9 cellular contexts compared by ENCODE assay signal in genomic region chr5:6716634-6717149, GRCh38. TPM values are rescaled to one million over a fixed set of nuclear protein-coding genes. Genes with fewer than 3 reads are reported as not detected.
DNase-seq lines count a peak whose midpoint lies in the region; ATAC-seq, FAIRE-seq and TF ChIP-seq lines count a peak whose summit lies in the region.
"Had no signal": no experiment of that assay in that cellular context is flagged by ENCODE, and none has a peak within 500 bp of the region (broad histone marks: within the 10 kb centered on the region; RNA-seq: fewer than 3 reads in every experiment).

No MANE protein-coding gene starts in this region.

- 64% methylated on average over 3 of the region's 4 CpGs for WGBS in HepG2 (ENCODE audit: low lambda C conversion rate)

- peaks cover 68% of the 10 kb centered on the region for H3K4me1 Mint-ChIP-seq in activated naive CD8-positive, alpha-beta T cell (ENCODE audit: low read depth)

- H3K27me3 ChIP-seq in left ventricle myocardium inferior (ENCODE audit: low read depth) (no peaks in the 10 kb centered on the region), HepG2 (ENCODE audit: control insufficient read depth in 1 of 2, insufficient read depth in 2 of 2, low read length in 2 of 2) (no peaks in the 10 kb centered on the region)

- no peak overlapping the region for H2AFZ ChIP-seq in HepG2 (ENCODE audit: low read length)

- H3K27ac Mint-ChIP-seq in activated naive CD8-positive, alpha-beta T cell = peak overlapping the region; percentile 10

- intact Hi-C loops in left ventricle myocardium inferior (cut with micrococcal nuclease) = no loop called here
- intact Hi-C loops in left cardiac atrium (cut with DNase I) = no loop called here
- intact Hi-C loops in HepG2 (cut with micrococcal nuclease; ENCODE audit: unreplicated experiment) = loop anchor here (1.0 kb wide), 1 partner anchor 83 kb away; the partner anchor contains the start of genes NSUN2 and SRD5A1

- DNase-seq in left ventricle myocardium inferior = no peak
- DNase-seq in left cardiac atrium = no peak
- DNase-seq in HepG2 (ENCODE audit: low spot score) = no peak
- no peak for DNase-seq in urothelium cell line (ENCODE audit: low spot score)
- DNase-seq in DMS 273 treated with DMSO at 0.1 percent for 48 hours (lab: John Stamatoyannopoulos, UW) = no peak
- no peak for DNase-seq in ACHN
- DNase-seq: NCI-H2081 treated with DMSO at 0.1 percent for 48 hours had no signal

- H3K36me3 Mint-ChIP-seq in activated naive CD8-positive, alpha-beta T cell = no peaks in the 10 kb centered on the region

- TF ChIP-seq CTCF in left ventricle myocardium inferior (IDR thresholded peaks at IDR 0.05; ENCODE audit: borderline replicate concordance) = no peak
- TF ChIP-seq CTCF in HepG2 (CRISPR knock-in tag; IDR thresholded peaks at IDR 0.05) = no peak

- H3K4me1 ChIP-seq in left ventricle myocardium inferior (peaks cover 84% of the 10 kb centered on the region), HepG2 (ENCODE audit: insufficient read depth, low read length) (peaks cover 60% of the 10 kb centered on the region)

- no peaks in the 10 kb centered on the region for H3K27me3 Mint-ChIP-seq in activated naive CD8-positive, alpha-beta T cell

- no peaks in the 10 kb centered on the region for H3K36me3 ChIP-seq in left ventricle myocardium inferior
- H3K36me3 ChIP-seq in HepG2 (replicated peaks in 1 of 2; ENCODE audit: control insufficient read depth in 1 of 2, insufficient read depth in 2 of 2, low read length in 2 of 2) = peaks cover 3 to 31% of the 10 kb centered on the region in 2 experiments; a peak in 4 of 5 replicates

- H3K4me3 ChIP-seq in left ventricle myocardium inferior (peak overlapping the region; percentile 87), HepG2 (replicated peaks in 1 of 3; ENCODE audit: insufficient read depth in 1 of 3, low read depth in 2 of 3, low read length in 3 of 3) (peak overlapping the region; percentile 75 to 92 (median 80); a peak in 5 of 6 replicates)

- FAIRE-seq in HepG2 (lab: Jason Lieb, UNC) = no peak
- FAIRE-seq in urothelium cell line (lab: Jason Lieb, UNC) = peak; percentile 5

- no peak for TF ChIP-seq EP300 in HepG2 (IDR thresholded peaks at IDR 0.05; ENCODE audit: low read depth in 2 of 2, low read length in 2 of 2)
- no peak for TF ChIP-seq EP300 in HepG2 (CRISPR knock-in tag; IDR thresholded peaks at IDR 0.05; ENCODE audit: borderline replicate concordance)

- H3K27ac ChIP-seq in left ventricle myocardium inferior (replicated peaks) (no peak overlapping the region), HepG2 (ENCODE audit: extremely low read length, insufficient read depth, low read length) (no peak overlapping the region)

- POLR2A ChIA-PET in HepG2 (lab: Yijun Ruan, JAX) = no interaction called here

- H3K9me3 Mint-ChIP-seq in activated naive CD8-positive, alpha-beta T cell (ENCODE audit: low read depth) = no peaks in the 10 kb centered on the region

- H4K20me1 ChIP-seq in HepG2 (ENCODE audit: insufficient read depth, low read length) = peaks cover 68% of the 10 kb centered on the region

- H3K9ac ChIP-seq in HepG2 (ENCODE audit: insufficient read depth, low read depth, low read length) = peak overlapping the region; percentile 74; the same call in 1 of the 2 replicates

- BruUV-seq in HepG2 (replicated peaks; lab: Mats Ljungman, UMichigan) = no TSS peak

- H3K4me3 Mint-ChIP-seq in activated naive CD8-positive, alpha-beta T cell = peak overlapping the region; percentile 93

- no peak for ATAC-seq in left cardiac atrium
- no peak for ATAC-seq in HepG2
- no peak for ATAC-seq in HG03442 (IDR thresholded peaks at IDR 0.05; ENCODE audit: unreplicated experiment)

- H3K9me3 ChIP-seq in left ventricle myocardium inferior (replicated peaks) = no peaks in the 10 kb centered on the region
- no peaks in the 10 kb centered on the region for H3K9me3 ChIP-seq in HepG2 (ENCODE audit: low read length)

- H3K4me2 ChIP-seq in HepG2 (ENCODE audit: low read depth, low read length) = peak overlapping the region; percentile 92

- CTCF ChIA-PET in HepG2 (lab: Yijun Ruan, JAX; ENCODE audit: low intra/inter-chr PET ratio, low total read pairs) = no interaction called here

- TF ChIP-seq RAD21 in HepG2 (CRISPR knock-in tag; IDR thresholded peaks at IDR 0.05) = no peak

- TF ChIP-seq POLR2A in HepG2 (IDR thresholded peaks at IDR 0.05; ENCODE audit: insufficient read depth in 1 of 2, low read depth in 2 of 2, low read length in 2 of 2) = no peak

- H3K79me2 ChIP-seq in HepG2 (ENCODE audit: insufficient read depth, low read length) = peaks cover 73% of the 10 kb centered on the region

- in situ Hi-C loops in HepG2 (cut with HindIII; ENCODE audit: extremely low pct_ligation_motif_present, low pct_unique_long_range_greater_than_20kb) (no loop called here), ACHN (cut with HindIII; ENCODE audit: low pct_ligation_motif_present, low pct_unique_long_range_greater_than_20kb, low sequenced_read_pairs) (no loop called here)

TF ChIP-seq in HepG2, 621 proteins besides CTCF, POLR2A, EP300 and RAD21:
- TF ChIP-seq E2F2 (CRISPR knock-in tag; IDR thresholded peaks at IDR 0.05; ENCODE audit: borderline replicate concordance) (no peak), NFE2L1 (CRISPR knock-in tag; IDR thresholded peaks at IDR 0.05; ENCODE audit: borderline replicate concordance) (no peak), NFIB (CRISPR knock-in tag; IDR thresholded peaks at IDR 0.05; ENCODE audit: borderline replicate concordance) (no peak), ZBTB26 (CRISPR knock-in tag; IDR thresholded peaks at IDR 0.05; ENCODE audit: borderline replicate concordance) (no peak)

RNA-seq across cellular contexts. Expression of gene TENT4A, which starts 3.5 kb away (rescaled TPM):
- total RNA-seq in left ventricle myocardium inferior (9.5 TPM), left cardiac atrium (10 to 100 TPM; 12.1 to 14.8 TPM), HepG2 (2016; rRNA removed; fragmentation: Illumina TruSeq; extraction: Trizol) (7.7 and 13.3 TPM in 2 replicates)
- 16.7 and 22.2 TPM in 2 replicates for total RNA-seq in HepG2 (2016; cell fraction: cytosol; rRNA removed; fragmentation: Illumina TruSeq; extraction: Trizol; ENCODE audit: low read depth)
- total RNA-seq in HepG2 (2016; cell fraction: insoluble cytoplasmic fraction; rRNA removed; fragmentation: Illumina TruSeq; extraction: Trizol) = 6.3 and 11.6 TPM in 2 replicates
- 9.3 and 11.2 TPM in 2 replicates for total RNA-seq in HepG2 (2016; cell fraction: membrane; rRNA removed; fragmentation: Illumina TruSeq; extraction: Trizol)
- total RNA-seq in HepG2 (2016; cell fraction: nucleus; rRNA removed; fragmentation: Illumina TruSeq; extraction: Trizol) = 36.2 and 43.2 TPM in 2 replicates
- 6.0 and 6.3 TPM in 2 replicates for polyA plus RNA-seq in HepG2 (2011; rRNA removed)
- polyA plus RNA-seq in HepG2 (2011; cell fraction: cytosol; rRNA removed) = 3.2 TPM in 2 replicates
- polyA plus RNA-seq in HepG2 (2011; cell fraction: nucleus; rRNA removed) = 38.9 and 57.3 TPM in 2 replicates
- 17.0 and 17.9 TPM in 2 replicates for polyA plus RNA-seq in HepG2 (2012)
- polyA plus RNA-seq in HepG2 (2016; cell fraction: cytosol; fragmentation: Illumina TruSeq; extraction: Trizol; ENCODE audit: low read depth) = 0.76 and 1.1 TPM in 2 replicates
- polyA plus RNA-seq in HepG2 (2016; cell fraction: insoluble cytoplasmic fraction; fragmentation: Illumina TruSeq; extraction: Trizol; ENCODE audit: low read depth) = 7.6 and 11.0 TPM in 2 replicates
- 3.0 TPM in 2 replicates for polyA plus RNA-seq in HepG2 (2016; cell fraction: membrane; fragmentation: Illumina TruSeq; extraction: Trizol; ENCODE audit: low read depth)
- 55.5 and 57.3 TPM in 2 replicates for polyA plus RNA-seq in HepG2 (2016; cell fraction: nucleus; fragmentation: Illumina TruSeq; extraction: Trizol; ENCODE audit: insufficient read depth, low read depth)
- 15.3 and 47.0 TPM in 2 replicates for polyA minus RNA-seq in HepG2 (2011; rRNA and poly(A)+ RNA removed; ENCODE audit: low replicate concordance)
- 5.4 and 6.3 TPM in 2 replicates for polyA minus RNA-seq in HepG2 (2011; cell fraction: cytosol; rRNA and poly(A)+ RNA removed)
- 44.4 and 60.9 TPM in 2 replicates for polyA minus RNA-seq in HepG2 (2011; cell fraction: nucleus; rRNA and poly(A)+ RNA removed)
